Comparison of ENCODE assay signal across 36 cellular contexts in genomic region chr15:27675571-27675970, GRCh38.
"Had no signal": no experiment of that assay in that cellular context is flagged by ENCODE, and none has a peak within 500 bp of the region (broad histone marks: within the 10 kb centered on the region; RNA-seq: fewer than 3 reads in every experiment).

No MANE protein-coding gene starts in this region.

- H3K4me1 Mint-ChIP-seq: activated B cell treated with CpG ODN at 0.5 μM for 24 hours; activated CD4-positive, alpha-beta T cell treated with anti-CD3 and anti-CD28 coated beads, Interleukin-2, amount 10 ng/mL, durations not matched to agents 24 days and 14 days; activated naive CD4-positive, alpha-beta T cell treated with anti-CD3 and anti-CD28 coated beads, Interleukin-2, amount 10 ng/mL, durations not matched to agents 7 days and 5 days; activated naive CD4-positive, alpha-beta T cell treated with anti-CD3 and anti-CD28 coated beads, Interleukin-2, amount 50 U/mL, for 24 hours; activated naive CD8-positive, alpha-beta T cell treated with anti-CD3 and anti-CD28 coated beads, Interleukin-2, amount 10 ng/mL, durations not matched to agents 7 days and 5 days; activated naive CD8-positive, alpha-beta T cell treated with anti-CD3 and anti-CD28 coated beads, Interleukin-2, amount 50 U/mL, for 24 hours; activated T-helper 17 cell treated with anti-CD3 and anti-CD28 coated beads, Interleukin-2, amount 50 U/mL, for 72 hours; central memory CD8-positive, alpha-beta T cell had no signal

- H3K9me3 Mint-ChIP-seq: activated B cell treated with CpG ODN at 0.5 μM for 24 hours; activated CD4-positive, alpha-beta memory T cell treated with anti-CD3 and anti-CD28 coated beads for 36 hours; activated CD8-positive, alpha-beta T cell treated with anti-CD3 and anti-CD28 coated beads for 36 hours; activated naive CD4-positive, alpha-beta T cell treated with anti-CD3 and anti-CD28 coated beads, Interleukin-2, amount 50 U/mL, for 24 hours; activated T-cell treated with anti-CD3 and anti-CD28 coated beads, Interleukin-2, amount 50 U/mL, for 4 hours; activated T-helper 17 cell treated with anti-CD3 and anti-CD28 coated beads, Interleukin-2, amount 50 U/mL, for 72 hours had no signal

- H3K36me3 Mint-ChIP-seq: activated CD4-positive, alpha-beta memory T cell treated with anti-CD3 and anti-CD28 coated beads for 36 hours; activated naive CD4-positive, alpha-beta T cell treated with anti-CD3 and anti-CD28 coated beads, Interleukin-2, amount 10 ng/mL, durations not matched to agents 7 days and 5 days; activated naive CD4-positive, alpha-beta T cell treated with anti-CD3 and anti-CD28 coated beads, Interleukin-2, amount 50 U/mL, for 24 hours; activated naive CD8-positive, alpha-beta T cell; activated naive CD8-positive, alpha-beta T cell treated with anti-CD3 and anti-CD28 coated beads, Interleukin-2, amount 10 ng/mL, durations not matched to agents 7 days and 5 days; brain had no signal

- H3K4me3 Mint-ChIP-seq: activated B cell treated with CpG ODN at 0.5 μM for 24 hours; activated CD4-positive, alpha-beta memory T cell treated with anti-CD3 and anti-CD28 coated beads for 36 hours; activated CD4-positive, alpha-beta T cell treated with anti-CD3 and anti-CD28 coated beads, Interleukin-2, amount 10 ng/mL, durations not matched to agents 24 days and 14 days; activated CD8-positive, alpha-beta T cell treated with anti-CD3 and anti-CD28 coated beads for 36 hours; activated naive CD4-positive, alpha-beta T cell treated with anti-CD3 and anti-CD28 coated beads, Interleukin-2, amount 10 ng/mL, durations not matched to agents 7 days and 5 days; activated naive CD4-positive, alpha-beta T cell treated with anti-CD3 and anti-CD28 coated beads, Interleukin-2, amount 50 U/mL, for 24 hours; activated naive CD8-positive, alpha-beta T cell; activated naive CD8-positive, alpha-beta T cell treated with anti-CD3 and anti-CD28 coated beads, Interleukin-2, amount 10 ng/mL, durations not matched to agents 7 days and 5 days; activated naive CD8-positive, alpha-beta T cell treated with anti-CD3 and anti-CD28 coated beads, Interleukin-2, amount 50 U/mL, for 24 hours; activated T-cell treated with anti-CD3 and anti-CD28 coated beads, Interleukin-2, amount 50 U/mL, for 4 hours; activated T-cell treated with anti-CD3 and anti-CD28 coated beads, Interleukin-2, amount 50 U/mL, for 72 hours; activated T-helper 1 cell treated with anti-CD3 and anti-CD28 coated beads, Interleukin-12 subunit alpha, Interleukin-12 subunit beta, Interleukin-2, Interleukin-4 antibody, amounts not matched to agents 30 ng/mL and 10 ng/mL and 1 ng/mL, durations not matched to agents 14 hours and 24 hours and 36 hours; activated T-helper 17 cell treated with anti-CD3 and anti-CD28 coated beads, Interleukin-2, amount 50 U/mL, for 72 hours; brain; central memory CD8-positive, alpha-beta T cell; T-helper 1 cell treated with Interleukin-12 subunit alpha and Interleukin-12 subunit beta and Interleukin-4 antibody, amounts not matched to agents 30 μg/mL and 1 μg/mL, for 36 hours; T-helper 2 cell treated with Interferon-gamma antibody and Interleukin-4, amounts not matched to agents 5 μg/mL and 100 μg/mL, for 36 hours had no signal

- H3K27ac Mint-ChIP-seq: activated B cell treated with CpG ODN at 0.5 μM for 24 hours; activated CD4-positive, alpha-beta memory T cell treated with anti-CD3 and anti-CD28 coated beads for 36 hours; activated CD4-positive, alpha-beta T cell treated with anti-CD3 and anti-CD28 coated beads, Interleukin-2, amount 10 ng/mL, durations not matched to agents 24 days and 14 days; activated CD8-positive, alpha-beta T cell treated with anti-CD3 and anti-CD28 coated beads for 36 hours; activated naive CD4-positive, alpha-beta T cell treated with anti-CD3 and anti-CD28 coated beads, Interleukin-2, amount 10 ng/mL, durations not matched to agents 7 days and 5 days; activated naive CD4-positive, alpha-beta T cell treated with anti-CD3 and anti-CD28 coated beads, Interleukin-2, amount 50 U/mL, for 24 hours; activated naive CD8-positive, alpha-beta T cell; activated naive CD8-positive, alpha-beta T cell treated with anti-CD3 and anti-CD28 coated beads, Interleukin-2, amount 10 ng/mL, durations not matched to agents 7 days and 5 days; activated naive CD8-positive, alpha-beta T cell treated with anti-CD3 and anti-CD28 coated beads, Interleukin-2, amount 50 U/mL, for 24 hours; activated T-cell treated with anti-CD3 and anti-CD28 coated beads, Interleukin-2, amount 50 U/mL, for 72 hours; activated T-helper 1 cell treated with anti-CD3 and anti-CD28 coated beads, Interleukin-12 subunit alpha, Interleukin-12 subunit beta, Interleukin-2, Interleukin-4 antibody, amounts not matched to agents 30 ng/mL and 10 ng/mL and 1 ng/mL, durations not matched to agents 14 hours and 24 hours and 36 hours; activated T-helper 17 cell treated with anti-CD3 and anti-CD28 coated beads, Interleukin-2, amount 50 U/mL, for 72 hours; T-helper 1 cell treated with Interleukin-12 subunit alpha and Interleukin-12 subunit beta and Interleukin-4 antibody, amounts not matched to agents 30 μg/mL and 1 μg/mL, for 36 hours; T-helper 2 cell treated with Interferon-gamma antibody and Interleukin-4, amounts not matched to agents 5 μg/mL and 100 μg/mL, for 36 hours had no signal

- H3K27me3 Mint-ChIP-seq: activated B cell treated with CpG ODN at 0.5 μM for 24 hours; activated CD4-positive, alpha-beta memory T cell treated with anti-CD3 and anti-CD28 coated beads for 36 hours; activated CD4-positive, alpha-beta T cell treated with anti-CD3 and anti-CD28 coated beads, Interleukin-2, amount 10 ng/mL, durations not matched to agents 24 days and 14 days; activated CD8-positive, alpha-beta T cell treated with anti-CD3 and anti-CD28 coated beads for 36 hours; activated naive CD4-positive, alpha-beta T cell treated with anti-CD3 and anti-CD28 coated beads, Interleukin-2, amount 10 ng/mL, durations not matched to agents 7 days and 5 days; activated naive CD8-positive, alpha-beta T cell treated with anti-CD3 and anti-CD28 coated beads, Interleukin-2, amount 50 U/mL, for 24 hours; activated T-helper 17 cell treated with anti-CD3 and anti-CD28 coated beads, Interleukin-2, amount 50 U/mL, for 72 hours; central memory CD8-positive, alpha-beta T cell had no signal

- H3K4me3 ChIP-seq: ascending aorta, cardiac muscle cell had no signal

- DNase-seq: activated B cell treated with CpG ODN at 0.5 μM for 24 hours; activated CD4-positive, alpha-beta memory T cell treated with anti-CD3 and anti-CD28 coated beads for 36 hours; activated CD4-positive, alpha-beta T cell treated with anti-CD3 and anti-CD28 coated beads for 4 hours; activated CD4-positive, alpha-beta T cell treated with anti-CD3 and anti-CD28 coated beads, Interleukin-2, amount 10 ng/mL, durations not matched to agents 24 days and 14 days; activated CD4-positive, alpha-beta T cell treated with anti-CD3 and anti-CD28 coated beads, Interleukin-2, amount 50 U/mL, for 1 hour; activated CD4-positive, alpha-beta T cell treated with anti-CD3 and anti-CD28 coated beads, Interleukin-2, amount 50 U/mL, for 4 hours; activated CD4-positive, CD25-positive, alpha-beta regulatory T cell treated with anti-CD3 and anti-CD28 coated beads, Interleukin-2, amount 50 U/mL, for 72 hours; activated CD8-positive, alpha-beta memory T cell treated with anti-CD3 and anti-CD28 coated beads, Interleukin-2, amount 50 U/mL, for 4 hours; activated CD8-positive, alpha-beta T cell treated with anti-CD3 and anti-CD28 coated beads for 36 hours; activated effector memory CD4-positive, alpha-beta T cell treated with anti-CD3 and anti-CD28 coated beads, Interleukin-2, amount 50 U/mL, for 16 hours; activated naive CD4-positive, alpha-beta T cell treated with anti-CD3 and anti-CD28 coated beads, Interleukin-2, amount 10 ng/mL, durations not matched to agents 7 days and 5 days; activated naive CD4-positive, alpha-beta T cell treated with Interleukin-2 at 50 U/mL for 16 hours; activated naive CD8-positive, alpha-beta T cell treated with anti-CD3 and anti-CD28 coated beads, Interleukin-2, amount 10 ng/mL, durations not matched to agents 7 days and 5 days; activated naive CD8-positive, alpha-beta T cell treated with anti-CD3 and anti-CD28 coated beads, Interleukin-2, amount 50 U/mL, for 24 hours; activated T-cell treated with anti-CD3 and anti-CD28 coated beads for 4 hours; activated T-cell treated with anti-CD3 and anti-CD28 coated beads, Interleukin-2, amount 50 U/mL, for 1 hour; activated T-cell treated with anti-CD3 and anti-CD28 coated beads, Interleukin-2, amount 50 U/mL, for 4 hours; activated T-cell treated with anti-CD3 and anti-CD28 coated beads, Interleukin-2, amount 50 U/mL, for 72 hours; amygdala; anterior cingulate cortex; caudate nucleus; cerebellar nuclear complex; T-helper 1 cell; T-helper 2 cell; T-helper 9 cell had no signal

- H3K27ac ChIP-seq: ascending aorta, cardiac muscle cell, VCaP had no signal
